ENCODE assay signal across 2 cellular contexts in the genomic region with DNA sequence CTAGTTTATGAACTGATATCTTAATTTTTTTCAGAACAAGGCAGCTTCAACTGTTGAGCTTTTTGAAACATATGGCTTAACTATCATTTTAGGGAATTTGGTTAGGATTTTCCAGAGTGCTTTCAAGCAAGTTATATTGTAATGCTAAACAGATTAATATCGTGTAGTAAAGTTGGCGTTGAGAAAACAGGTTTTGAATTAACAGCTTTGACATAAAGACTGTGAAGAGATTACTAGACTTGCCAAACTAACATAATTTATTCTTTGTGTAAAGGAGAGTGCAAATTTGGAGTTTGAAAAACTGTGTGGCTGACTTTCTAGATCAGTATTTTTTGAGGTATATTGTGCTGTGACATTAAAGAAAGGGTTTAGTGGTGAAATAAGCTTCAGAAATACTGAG.
TF ChIP-seq lines count a peak whose summit lies in the region.

No MANE protein-coding gene starts in this region.

TF ChIP-seq in A549, 52 proteins besides CTCF, POLR2A, EP300 and RAD21:
- TF ChIP-seq, protein P1, sequence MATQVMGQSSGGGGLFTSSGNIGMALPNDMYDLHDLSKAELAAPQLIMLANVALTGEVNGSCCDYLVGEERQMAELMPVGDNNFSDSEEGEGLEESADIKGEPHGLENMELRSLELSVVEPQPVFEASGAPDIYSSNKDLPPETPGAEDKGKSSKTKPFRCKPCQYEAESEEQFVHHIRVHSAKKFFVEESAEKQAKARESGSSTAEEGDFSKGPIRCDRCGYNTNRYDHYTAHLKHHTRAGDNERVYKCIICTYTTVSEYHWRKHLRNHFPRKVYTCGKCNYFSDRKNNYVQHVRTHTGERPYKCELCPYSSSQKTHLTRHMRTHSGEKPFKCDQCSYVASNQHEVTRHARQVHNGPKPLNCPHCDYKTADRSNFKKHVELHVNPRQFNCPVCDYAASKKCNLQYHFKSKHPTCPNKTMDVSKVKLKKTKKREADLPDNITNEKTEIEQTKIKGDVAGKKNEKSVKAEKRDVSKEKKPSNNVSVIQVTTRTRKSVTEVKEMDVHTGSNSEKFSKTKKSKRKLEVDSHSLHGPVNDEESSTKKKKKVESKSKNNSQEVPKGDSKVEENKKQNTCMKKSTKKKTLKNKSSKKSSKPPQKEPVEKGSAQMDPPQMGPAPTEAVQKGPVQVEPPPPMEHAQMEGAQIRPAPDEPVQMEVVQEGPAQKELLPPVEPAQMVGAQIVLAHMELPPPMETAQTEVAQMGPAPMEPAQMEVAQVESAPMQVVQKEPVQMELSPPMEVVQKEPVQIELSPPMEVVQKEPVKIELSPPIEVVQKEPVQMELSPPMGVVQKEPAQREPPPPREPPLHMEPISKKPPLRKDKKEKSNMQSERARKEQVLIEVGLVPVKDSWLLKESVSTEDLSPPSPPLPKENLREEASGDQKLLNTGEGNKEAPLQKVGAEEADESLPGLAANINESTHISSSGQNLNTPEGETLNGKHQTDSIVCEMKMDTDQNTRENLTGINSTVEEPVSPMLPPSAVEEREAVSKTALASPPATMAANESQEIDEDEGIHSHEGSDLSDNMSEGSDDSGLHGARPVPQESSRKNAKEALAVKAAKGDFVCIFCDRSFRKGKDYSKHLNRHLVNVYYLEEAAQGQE (IDR thresholded peaks at IDR 0.05): no peak
- TF ChIP-seq CBX8 (IDR thresholded peaks at IDR 0.05): no peak
- TF ChIP-seq HDAC2 (IDR thresholded peaks at IDR 0.05): no peak
- TF ChIP-seq CHD4 (IDR thresholded peaks at IDR 0.05; ENCODE audit: borderline replicate concordance): no peak
- TF ChIP-seq, protein P2, sequence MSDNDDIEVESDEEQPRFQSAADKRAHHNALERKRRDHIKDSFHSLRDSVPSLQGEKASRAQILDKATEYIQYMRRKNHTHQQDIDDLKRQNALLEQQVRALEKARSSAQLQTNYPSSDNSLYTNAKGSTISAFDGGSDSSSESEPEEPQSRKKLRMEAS (IDR thresholded peaks at IDR 0.05): no peak

TF ChIP-seq in WTC11, 78 proteins besides CTCF, POLR2A, EP300 and RAD21 (continued from another document):
- TF ChIP-seq, protein P3, sequence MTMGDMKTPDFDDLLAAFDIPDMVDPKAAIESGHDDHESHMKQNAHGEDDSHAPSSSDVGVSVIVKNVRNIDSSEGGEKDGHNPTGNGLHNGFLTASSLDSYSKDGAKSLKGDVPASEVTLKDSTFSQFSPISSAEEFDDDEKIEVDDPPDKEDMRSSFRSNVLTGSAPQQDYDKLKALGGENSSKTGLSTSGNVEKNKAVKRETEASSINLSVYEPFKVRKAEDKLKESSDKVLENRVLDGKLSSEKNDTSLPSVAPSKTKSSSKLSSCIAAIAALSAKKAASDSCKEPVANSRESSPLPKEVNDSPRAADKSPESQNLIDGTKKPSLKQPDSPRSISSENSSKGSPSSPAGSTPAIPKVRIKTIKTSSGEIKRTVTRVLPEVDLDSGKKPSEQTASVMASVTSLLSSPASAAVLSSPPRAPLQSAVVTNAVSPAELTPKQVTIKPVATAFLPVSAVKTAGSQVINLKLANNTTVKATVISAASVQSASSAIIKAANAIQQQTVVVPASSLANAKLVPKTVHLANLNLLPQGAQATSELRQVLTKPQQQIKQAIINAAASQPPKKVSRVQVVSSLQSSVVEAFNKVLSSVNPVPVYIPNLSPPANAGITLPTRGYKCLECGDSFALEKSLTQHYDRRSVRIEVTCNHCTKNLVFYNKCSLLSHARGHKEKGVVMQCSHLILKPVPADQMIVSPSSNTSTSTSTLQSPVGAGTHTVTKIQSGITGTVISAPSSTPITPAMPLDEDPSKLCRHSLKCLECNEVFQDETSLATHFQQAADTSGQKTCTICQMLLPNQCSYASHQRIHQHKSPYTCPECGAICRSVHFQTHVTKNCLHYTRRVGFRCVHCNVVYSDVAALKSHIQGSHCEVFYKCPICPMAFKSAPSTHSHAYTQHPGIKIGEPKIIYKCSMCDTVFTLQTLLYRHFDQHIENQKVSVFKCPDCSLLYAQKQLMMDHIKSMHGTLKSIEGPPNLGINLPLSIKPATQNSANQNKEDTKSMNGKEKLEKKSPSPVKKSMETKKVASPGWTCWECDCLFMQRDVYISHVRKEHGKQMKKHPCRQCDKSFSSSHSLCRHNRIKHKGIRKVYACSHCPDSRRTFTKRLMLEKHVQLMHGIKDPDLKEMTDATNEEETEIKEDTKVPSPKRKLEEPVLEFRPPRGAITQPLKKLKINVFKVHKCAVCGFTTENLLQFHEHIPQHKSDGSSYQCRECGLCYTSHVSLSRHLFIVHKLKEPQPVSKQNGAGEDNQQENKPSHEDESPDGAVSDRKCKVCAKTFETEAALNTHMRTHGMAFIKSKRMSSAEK (CRISPR knock-in tag; IDR thresholded peaks at IDR 0.05; ENCODE audit: borderline replicate concordance): no peak
- TF ChIP-seq, protein P4, sequence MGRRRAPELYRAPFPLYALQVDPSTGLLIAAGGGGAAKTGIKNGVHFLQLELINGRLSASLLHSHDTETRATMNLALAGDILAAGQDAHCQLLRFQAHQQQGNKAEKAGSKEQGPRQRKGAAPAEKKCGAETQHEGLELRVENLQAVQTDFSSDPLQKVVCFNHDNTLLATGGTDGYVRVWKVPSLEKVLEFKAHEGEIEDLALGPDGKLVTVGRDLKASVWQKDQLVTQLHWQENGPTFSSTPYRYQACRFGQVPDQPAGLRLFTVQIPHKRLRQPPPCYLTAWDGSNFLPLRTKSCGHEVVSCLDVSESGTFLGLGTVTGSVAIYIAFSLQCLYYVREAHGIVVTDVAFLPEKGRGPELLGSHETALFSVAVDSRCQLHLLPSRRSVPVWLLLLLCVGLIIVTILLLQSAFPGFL (CRISPR knock-in tag; IDR thresholded peaks at IDR 0.05; ENCODE audit: borderline replicate concordance): no peak
- TF ChIP-seq NFATC4 (CRISPR knock-in tag; IDR thresholded peaks at IDR 0.05): no peak
- TF ChIP-seq CBFB (CRISPR knock-in tag; IDR thresholded peaks at IDR 0.05; ENCODE audit: low read depth): no peak
- no peak for TF ChIP-seq SOX15 (CRISPR knock-in tag; IDR thresholded peaks at IDR 0.05)
- TF ChIP-seq E2F1 (CRISPR knock-in tag; IDR thresholded peaks at IDR 0.05): no peak
- TF ChIP-seq ZNF138 (CRISPR knock-in tag; conservative IDR thresholded peaks at IDR 0.05): no peak
- TF ChIP-seq IRF2 (CRISPR knock-in tag; IDR thresholded peaks at IDR 0.05; ENCODE audit: borderline replicate concordance, low read depth): no peak
- TF ChIP-seq ELF4 (CRISPR knock-in tag; IDR thresholded peaks at IDR 0.05; ENCODE audit: low read depth): no peak
- TF ChIP-seq TEAD1 (CRISPR knock-in tag; IDR thresholded peaks at IDR 0.05): no peak
